26 cellular contexts compared by ENCODE assay signal in the genomic region with DNA sequence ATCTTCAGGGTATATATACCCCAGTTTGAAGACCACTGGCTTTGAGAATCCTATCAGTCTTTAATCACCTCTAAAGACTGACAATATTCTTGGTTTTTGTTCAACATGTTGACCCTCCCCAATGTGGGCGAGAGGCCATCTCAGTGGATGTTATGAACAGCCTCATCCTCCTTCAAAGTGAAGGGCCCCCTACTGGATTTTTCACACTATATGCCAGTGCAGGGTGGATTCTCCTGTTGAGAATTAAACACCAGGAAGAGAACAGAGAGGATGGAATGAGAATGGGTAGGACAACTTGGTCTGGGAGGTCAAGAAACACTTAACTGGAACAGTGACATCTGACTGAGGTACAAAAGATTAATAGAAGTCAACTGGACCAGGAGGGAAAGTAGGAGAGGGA.
"Had no signal": no experiment of that assay in that cellular context is flagged by ENCODE, and none has a peak within 500 bp of the region (broad histone marks: within the 10 kb centered on the region; RNA-seq: fewer than 3 reads in every experiment).

No MANE protein-coding gene starts in this region.

- ATAC-seq: activated CD4-positive, CD25-positive, alpha-beta regulatory T cell treated with anti-CD3 and anti-CD28 coated beads, Interleukin-2, amount 50 U/mL, for 24 hours; activated CD8-positive, alpha-beta memory T cell treated with anti-CD3 and anti-CD28 coated beads, Interleukin-2, amount 10 ng/mL, durations not matched to agents 7 days and 5 days; T-cell had no signal

- H3K4me3 Mint-ChIP-seq: activated CD8-positive, alpha-beta memory T cell treated with anti-CD3 and anti-CD28 coated beads, Interleukin-2, amount 10 ng/mL, durations not matched to agents 7 days and 5 days; activated naive CD4-positive, alpha-beta T cell treated with anti-CD3 and anti-CD28 coated beads, Interleukin-2, amount 50 U/mL, for 24 hours; activated T-cell treated with anti-CD3 and anti-CD28 coated beads, Interleukin-2, amount 50 U/mL, for 24 hours; activated T-helper 1 cell treated with anti-CD3 and anti-CD28 coated beads, Interleukin-12 subunit alpha, Interleukin-12 subunit beta, Interleukin-2, Interleukin-4 antibody, amounts not matched to agents 30 ng/mL and 10 ng/mL and 1 ng/mL, durations not matched to agents 14 hours and 24 hours and 36 hours; brain; central memory CD8-positive, alpha-beta T cell; T-cell had no signal

- H3K27ac ChIP-seq: PC-9, SK-N-MC, VCaP had no signal

- DNase-seq: activated CD4-positive, alpha-beta T cell treated with anti-CD3 and anti-CD28 coated beads for 4 hours; activated CD4-positive, alpha-beta T cell treated with anti-CD3 and anti-CD28 coated beads, Interleukin-2, amount 50 U/mL, for 48 hours; activated CD8-positive, alpha-beta memory T cell treated with anti-CD3 and anti-CD28 coated beads, Interleukin-2, amount 10 ng/mL, durations not matched to agents 7 days and 5 days; activated effector memory CD4-positive, alpha-beta T cell treated with Interleukin-2 at 50 U/mL for 16 hours; activated naive CD4-positive, alpha-beta T cell; activated T-cell treated with anti-CD3 and anti-CD28 coated beads, Interleukin-2, amount 50 U/mL, for 24 hours; KG1; NCI-H1092; NCI-H1417; NCI-H1930; NCI-H2171; NCI-H2227 treated with DMSO at 0.1 percent for 48 hours; NCI-H526; NCI-H774; PC-9; SIG-M5; T-cell; T-helper 2 cell; T1000 had no signal

- H3K9me3 Mint-ChIP-seq: activated naive CD4-positive, alpha-beta T cell treated with anti-CD3 and anti-CD28 coated beads, Interleukin-2, amount 50 U/mL, for 24 hours; activated T-cell treated with anti-CD3 and anti-CD28 coated beads, Interleukin-2, amount 50 U/mL, for 24 hours; activated T-helper 1 cell treated with anti-CD3 and anti-CD28 coated beads, Interleukin-12 subunit alpha, Interleukin-12 subunit beta, Interleukin-2, Interleukin-4 antibody, amounts not matched to agents 30 ng/mL and 10 ng/mL and 1 ng/mL, durations not matched to agents 14 hours and 24 hours and 36 hours; brain had no signal

- H3K4me1 Mint-ChIP-seq: activated CD8-positive, alpha-beta memory T cell treated with anti-CD3 and anti-CD28 coated beads, Interleukin-2, amount 10 ng/mL, durations not matched to agents 7 days and 5 days; activated naive CD4-positive, alpha-beta T cell treated with anti-CD3 and anti-CD28 coated beads, Interleukin-2, amount 50 U/mL, for 24 hours; brain; central memory CD8-positive, alpha-beta T cell; T-cell had no signal

- H3K27ac Mint-ChIP-seq: activated CD8-positive, alpha-beta memory T cell treated with anti-CD3 and anti-CD28 coated beads, Interleukin-2, amount 10 ng/mL, durations not matched to agents 7 days and 5 days; activated naive CD4-positive, alpha-beta T cell treated with anti-CD3 and anti-CD28 coated beads, Interleukin-2, amount 50 U/mL, for 24 hours; activated T-cell treated with anti-CD3 and anti-CD28 coated beads, Interleukin-2, amount 50 U/mL, for 24 hours; activated T-helper 1 cell treated with anti-CD3 and anti-CD28 coated beads, Interleukin-12 subunit alpha, Interleukin-12 subunit beta, Interleukin-2, Interleukin-4 antibody, amounts not matched to agents 30 ng/mL and 10 ng/mL and 1 ng/mL, durations not matched to agents 14 hours and 24 hours and 36 hours; brain; T-cell had no signal

- H3K27me3 Mint-ChIP-seq: activated CD8-positive, alpha-beta memory T cell treated with anti-CD3 and anti-CD28 coated beads, Interleukin-2, amount 10 ng/mL, durations not matched to agents 7 days and 5 days; activated T-cell treated with anti-CD3 and anti-CD28 coated beads, Interleukin-2, amount 50 U/mL, for 24 hours had no signal

- H3K4me3 ChIP-seq: PC-9, SK-N-MC had no signal

- H3K36me3 Mint-ChIP-seq: activated CD8-positive, alpha-beta memory T cell treated with anti-CD3 and anti-CD28 coated beads, Interleukin-2, amount 10 ng/mL, durations not matched to agents 7 days and 5 days; activated naive CD4-positive, alpha-beta T cell treated with anti-CD3 and anti-CD28 coated beads, Interleukin-2, amount 50 U/mL, for 24 hours; brain; T-cell had no signal
